1 cellular context compared by ENCODE assay signal in genomic region chr1:10456079-10456478, GRCh38.
TF ChIP-seq lines count a peak whose summit lies in the region.

No MANE protein-coding gene starts in this region.

TF ChIP-seq in GM23338, 12 proteins besides CTCF, POLR2A, EP300 and RAD21 (continued from another document):
- TF ChIP-seq REST (IDR thresholded peaks at IDR 0.05; ENCODE audit: unreplicated experiment) = no peak
- TF ChIP-seq ZNF114 (CRISPR knock-in tag; IDR thresholded peaks at IDR 0.05) = no peak
- TF ChIP-seq ZNF331 (CRISPR knock-in tag; IDR thresholded peaks at IDR 0.05; ENCODE audit: low read depth) = no peak
- TF ChIP-seq POLR2AphosphoS5 (IDR thresholded peaks at IDR 0.05; ENCODE audit: low read depth) = no peak
- no peak for TF ChIP-seq CREB1 (CRISPR knock-in tag; IDR thresholded peaks at IDR 0.05; ENCODE audit: low read depth)
- TF ChIP-seq EZH2 (IDR thresholded peaks at IDR 0.05; ENCODE audit: low read depth, unreplicated experiment) = no peak
- TF ChIP-seq STAT1 (IDR thresholded peaks at IDR 0.05; ENCODE audit: unreplicated experiment) = no peak
- TF ChIP-seq ZNF462 (CRISPR knock-in tag; IDR thresholded peaks at IDR 0.05) = no peak
- TF ChIP-seq JUNB (IDR thresholded peaks at IDR 0.05; ENCODE audit: unreplicated experiment) = no peak
- TF ChIP-seq NANOG (IDR thresholded peaks at IDR 0.05; ENCODE audit: borderline replicate concordance) = no peak
